In genomic region chr4:102541708-102542107, GRCh38 we compare ENCODE assay signal across 12 cellular contexts. TPM values are rescaled to one million over a fixed set of nuclear protein-coding genes. Genes with fewer than 3 reads are reported as not detected.
DNase-seq lines count a peak whose midpoint lies in the region; ATAC-seq, FAIRE-seq and TF ChIP-seq lines count a peak whose summit lies in the region.
"Had no signal": no experiment of that assay in that cellular context is flagged by ENCODE, and none has a peak within 500 bp of the region (broad histone marks: within the 10 kb centered on the region; RNA-seq: fewer than 3 reads in every experiment).

No MANE protein-coding gene starts in this region.

- H3K4me3 Mint-ChIP-seq in CD8-positive, alpha-beta T cell: no peak overlapping the region
- H3K4me3 Mint-ChIP-seq in H9: no peak overlapping the region

- in situ Hi-C loops in GM12878 (cut with MboI): no loop called here

- H3K36me3 Mint-ChIP-seq in CD8-positive, alpha-beta T cell: peaks cover 76% of the 10 kb centered on the region
- no peaks in the 10 kb centered on the region for H3K36me3 Mint-ChIP-seq in H9 (ENCODE audit: insufficient read depth in 1 of 3, low read depth in 3 of 3)

- no peak for TF ChIP-seq EP300 in GM12878 (IDR thresholded peaks at IDR 0.05; ENCODE audit: borderline replicate concordance in 1 of 2, control insufficient read depth in 1 of 2, low read depth in 2 of 2, low read length in 2 of 2)

- no peak overlapping the region for H4K91ac ChIP-seq in H9 (ENCODE audit: insufficient read length, low read depth, low read length)

- H3K27ac ChIP-seq in CD8-positive, alpha-beta T cell (ENCODE audit: low read depth, low read length): no peak overlapping the region
- H3K27ac ChIP-seq in H9 (ENCODE audit: insufficient read length, low read depth, low read length) (no peak overlapping the region), GM12878 (ENCODE audit: control insufficient read depth, insufficient read depth) (peak overlapping the region; percentile 57), keratinocyte (ENCODE audit: control insufficient read depth, insufficient read depth, low read length) (no peak overlapping the region), SJCRH30 (no peak overlapping the region)
- H3K27ac ChIP-seq: uterus had no signal

- H2AFZ ChIP-seq in H9 (ENCODE audit: low read length) (no peak overlapping the region), GM12878 (ENCODE audit: control insufficient read depth, low read depth, low read length) (no peak overlapping the region), keratinocyte (ENCODE audit: control insufficient read depth, low read length) (no peak overlapping the region)

- RAD21 ChIA-PET in GM12878 (lab: Charles Lee; ENCODE audit: unreplicated experiment): interaction anchor here (0.7 to 3.2 kb wide), 5 partner anchors 22 to 95 kb away, joined by 3 to 19 read pairs (median 4); no protein-coding TSS in a partner anchor

- no peaks in the 10 kb centered on the region for H3K9me3 ChIP-seq in CD8-positive, alpha-beta T cell (ENCODE audit: low read length)
- H3K9me3 ChIP-seq in H9 (ENCODE audit: control insufficient read depth, low read depth, low read length): no peaks in the 10 kb centered on the region
- H3K9me3 ChIP-seq in GM12878 (replicated peaks; ENCODE audit: control insufficient read depth, insufficient read depth, low read length): no peaks in the 10 kb centered on the region
- no peaks in the 10 kb centered on the region for H3K9me3 ChIP-seq in keratinocyte (ENCODE audit: control insufficient read depth, low read depth, low read length)
- H3K9me3 ChIP-seq in SJCRH30 (replicated peaks): no peaks in the 10 kb centered on the region
- H3K9me3 ChIP-seq: uterus had no signal

- H3K4ac ChIP-seq in H9 (ENCODE audit: low read depth, low read length): no peak overlapping the region

- H3K9me1 ChIP-seq in keratinocyte (ENCODE audit: control insufficient read depth, extremely low read depth, insufficient read depth, low read length): no peaks in the 10 kb centered on the region

- no peak overlapping the region for H2BK15ac ChIP-seq in H9 (ENCODE audit: low read depth, low read length)

- H3K9me3 Mint-ChIP-seq in CD8-positive, alpha-beta T cell: no peaks in the 10 kb centered on the region
- no peaks in the 10 kb centered on the region for H3K9me3 Mint-ChIP-seq in H9

- H3K27me3 Mint-ChIP-seq in CD8-positive, alpha-beta T cell (ENCODE audit: low read depth): no peaks in the 10 kb centered on the region
- no peaks in the 10 kb centered on the region for H3K27me3 Mint-ChIP-seq in H9 (ENCODE audit: low read depth)

- intact Hi-C loops in CD8-positive, alpha-beta T cell (cut with DNase I, micrococcal nuclease): no loop called here
- intact Hi-C loops in GM12878 (cut with micrococcal nuclease; ENCODE audit: unreplicated experiment): loop anchor here (5.0 kb wide), 1 partner anchor 39 kb away; the partner anchor contains the start of gene NFKB1

- H2BK20ac ChIP-seq in H9 (ENCODE audit: low read depth, low read length, poor library complexity, severe bottlenecking): no peak overlapping the region

- no TSS peak for BruUV-seq in GM12878 (replicated peaks; lab: Mats Ljungman, UMichigan)

- CTCF ChIA-PET in CD8-positive, alpha-beta T cell (lab: Charles Lee): interaction anchor here (1.6 kb wide), 1 partner anchor 18 kb away, joined by 3 read pairs; no protein-coding TSS in a partner anchor
- CTCF ChIA-PET in GM12878 (lab: Yijun Ruan, JAX): interaction anchor here (0.9 to 2.9 kb wide), 8 partner anchors 9 to 550 kb away, joined by 3 to 7 read pairs (median 4); no protein-coding TSS in a partner anchor

- H3K23ac ChIP-seq in H9 (ENCODE audit: insufficient read length, low read depth, low read length): no peak overlapping the region

- no peak overlapping the region for H4K8ac ChIP-seq in H9 (replicated peaks; ENCODE audit: insufficient read length, low read depth, low read length)

- no peak overlapping the region for H3K4me2 ChIP-seq in H9 (ENCODE audit: insufficient read depth, insufficient read length, low read length)
- peak overlapping the region; percentile 54; the same call in 1 of the 2 replicates for H3K4me2 ChIP-seq in GM12878 (ENCODE audit: control insufficient read depth, insufficient read depth)
- peak overlapping the region; percentile 46 for H3K4me2 ChIP-seq in keratinocyte (ENCODE audit: control insufficient read depth, extremely low read depth, insufficient read depth, low read depth, low read length)

- dilution Hi-C loops in keratinocyte (cut with MboI; ENCODE audit: extremely low pct_ligation_motif_present, low sequenced_read_pairs): no loop called here

- H2BK12ac ChIP-seq in H9 (ENCODE audit: insufficient read length, low read depth, low read length): no peak overlapping the region

- no peak overlapping the region for H4K5ac ChIP-seq in H9 (ENCODE audit: insufficient read length, low read depth, low read length)

- no peaks in the 10 kb centered on the region for H3K23me2 ChIP-seq in H9 (ENCODE audit: insufficient read length, low read depth, low read length, poor library complexity, severe bottlenecking)

- H3K27me3 ChIP-seq in CD8-positive, alpha-beta T cell (ENCODE audit: insufficient read depth, low read length): no peaks in the 10 kb centered on the region
- H3K27me3 ChIP-seq in H9 (ENCODE audit: insufficient read depth, low read length): no peaks in the 10 kb centered on the region
- no peaks in the 10 kb centered on the region for H3K27me3 ChIP-seq in GM12878 (replicated peaks in 1 of 2; ENCODE audit: control insufficient read depth in 2 of 2, insufficient read depth in 2 of 2, low read length in 1 of 2)
- H3K27me3 ChIP-seq in keratinocyte (ENCODE audit: control insufficient read depth, extremely low read depth, insufficient read depth, low read length): no peaks in the 10 kb centered on the region
- H3K27me3 ChIP-seq in SJCRH30: no peaks in the 10 kb centered on the region
- H3K27me3 ChIP-seq: uterus had no signal

- peaks cover 8% of the 10 kb centered on the region for H3K4me1 ChIP-seq in CD8-positive, alpha-beta T cell (ENCODE audit: insufficient read depth, low read length)
- H3K4me1 ChIP-seq in H9 (ENCODE audit: insufficient read depth, low read length): no peaks in the 10 kb centered on the region
- H3K4me1 ChIP-seq in GM12878 (ENCODE audit: control insufficient read depth, insufficient read depth, low read length): peaks cover 46% of the 10 kb centered on the region
- peaks cover 38% of the 10 kb centered on the region for H3K4me1 ChIP-seq in keratinocyte (ENCODE audit: control insufficient read depth, extremely low read depth, insufficient read depth, low read length)
- peaks cover 16% of the 10 kb centered on the region for H3K4me1 ChIP-seq in SJCRH30
- H3K4me1 ChIP-seq: uterus had no signal

- H2BK5ac ChIP-seq in H9 (ENCODE audit: insufficient read length, low read length): no peak overlapping the region

- H3K27ac Mint-ChIP-seq in CD8-positive, alpha-beta T cell: no peak overlapping the region
- H3K27ac Mint-ChIP-seq in H9: peak overlapping the region in 1 of 3 experiments; percentile 49; a peak in 1 of 7 replicates

- no CpG with 5 or more reads among the region's 4 CpGs for WGBS in H9 (ENCODE audit: extremely low coverage, insufficient read length, low lambda C conversion rate)
- 82% methylated on average over 4 of the region's 4 CpGs for WGBS in GM12878 (ENCODE audit: insufficient coverage, insufficient replicate concordance, low lambda C conversion rate, missing lambda C conversion rate)

- no peak for DNase-seq in CD8-positive, alpha-beta T cell
- DNase-seq in H9 (peak; percentile 74), GM12878 (ENCODE audit: low read depth, low spot score) (no peak), keratinocyte (ENCODE audit: low read depth, low spot score) (no peak), NCI-H82 treated with DMSO at 0.1 percent for 48 hours (lab: John Stamatoyannopoulos, UW; ENCODE audit: unreplicated experiment) (no peak), SJCRH30 (no peak), NCI-H1092 treated with DMSO at 0.1 percent for 48 hours (lab: John Stamatoyannopoulos, UW) (no peak)
- DNase-seq: NCI-H1436; NK-92 treated with Interleukin-12 subunit alpha and Interleukin-12 subunit beta, amount 100 ng/mL, for 24 hours; T-helper 2 cell; uterus had no signal

- H3K9ac ChIP-seq in H9 (ENCODE audit: extremely low read depth, insufficient read length, low read length): no peak overlapping the region
- H3K9ac ChIP-seq in GM12878 (ENCODE audit: control insufficient read depth, insufficient read depth, low read length): no peak overlapping the region
- H3K9ac ChIP-seq in keratinocyte (ENCODE audit: control insufficient read depth, extremely low read depth, insufficient read depth, low read length): no peak overlapping the region

- H3K79me2 ChIP-seq in H9 (ENCODE audit: insufficient read depth, low read length): no peaks in the 10 kb centered on the region
- H3K79me2 ChIP-seq in GM12878 (ENCODE audit: control insufficient read depth, insufficient read depth, low read length): peaks cover 41% of the 10 kb centered on the region
- H3K79me2 ChIP-seq in keratinocyte (ENCODE audit: control insufficient read depth, insufficient read depth, low read length): peaks cover 5% of the 10 kb centered on the region

- no peak overlapping the region for H2AK5ac ChIP-seq in H9 (ENCODE audit: insufficient read length, low read length)

- H4K20me1 ChIP-seq in H9 (ENCODE audit: control insufficient read depth, insufficient read depth, insufficient read length): no peaks in the 10 kb centered on the region
- no peaks in the 10 kb centered on the region for H4K20me1 ChIP-seq in GM12878 (ENCODE audit: control insufficient read depth, insufficient read depth)
- no peaks in the 10 kb centered on the region for H4K20me1 ChIP-seq in keratinocyte (ENCODE audit: control insufficient read depth, extremely low read depth, insufficient read depth, low read length)

- H3K56ac ChIP-seq in H9 (ENCODE audit: insufficient read length, low read depth, low read length): no peak overlapping the region

- peak; percentile 47 for TF ChIP-seq RAD21 in GM12878 (IDR thresholded peaks at IDR 0.05; ENCODE audit: insufficient read depth, low read depth, low read length)

- H2BK120ac ChIP-seq in H9 (ENCODE audit: low read depth, low read length, poor library complexity, severe bottlenecking): no peak overlapping the region

- peaks cover 9% of the 10 kb centered on the region for H3K36me3 ChIP-seq in CD8-positive, alpha-beta T cell (ENCODE audit: insufficient read depth, low read length)
- H3K36me3 ChIP-seq in GM12878 (ENCODE audit: control insufficient read depth in 2 of 2, insufficient read depth in 2 of 2, low read length in 1 of 2) (peaks cover 9 to 33% of the 10 kb centered on the region in 2 experiments), keratinocyte (ENCODE audit: control insufficient read depth in 2 of 2, extremely low read depth in 1 of 2, insufficient read depth in 2 of 2, low read length in 2 of 2) (peaks cover 0 to 9% of the 10 kb centered on the region in 2 experiments), SJCRH30 (peaks cover 17% of the 10 kb centered on the region; the same call in 1 of the 2 replicates)
- H3K36me3 ChIP-seq: uterus had no signal

- TF ChIP-seq POLR2A in GM12878 (IDR thresholded peaks at IDR 0.05; ENCODE audit: low read depth, low read length): no peak

- H3K4me1 Mint-ChIP-seq in CD8-positive, alpha-beta T cell (ENCODE audit: low read depth): peaks cover 38% of the 10 kb centered on the region
- H3K4me1 Mint-ChIP-seq in H9: no peaks in the 10 kb centered on the region

- H3K79me1 ChIP-seq in H9 (ENCODE audit: insufficient read depth, low read depth, low read length, poor library complexity, severe bottlenecking): no peaks in the 10 kb centered on the region

- no peak for TF ChIP-seq CTCF in CD8-positive, alpha-beta T cell (IDR thresholded peaks at IDR 0.05)
- peak; percentile 67 for TF ChIP-seq CTCF in H9 (conservative IDR thresholded peaks at IDR 0.05)
- peak in 1 of 3 experiments; percentile 16; a peak in 1 of 6 replicates for TF ChIP-seq CTCF in GM12878 (IDR thresholded peaks at IDR 0.05 in 2 of 3, conservative IDR thresholded peaks at IDR 0.05 in 1 of 3; ENCODE audit: control insufficient read depth in 2 of 3, extremely low read depth in 1 of 3, insufficient read depth in 1 of 3, low read depth in 3 of 3, low read length in 3 of 3)
- peak; percentile 68 to 88 (median 79) for TF ChIP-seq CTCF in keratinocyte (optimal IDR thresholded peaks at IDR 0.05 in 1 of 3, IDR thresholded peaks at IDR 0.05 in 1 of 3, conservative IDR thresholded peaks at IDR 0.05 in 1 of 3; ENCODE audit: extremely low read depth in 1 of 3, insufficient read depth in 2 of 3, low read length in 3 of 3)

- POLR2A ChIA-PET in CD8-positive, alpha-beta T cell (lab: Charles Lee): interaction anchor here (0.9 kb wide), 1 partner anchor 41 kb away, joined by 3 read pairs; no protein-coding TSS in a partner anchor
- POLR2A ChIA-PET in GM12878 (lab: Charles Lee): interaction anchor here (0.7 to 1.8 kb wide), 3 partner anchors 8 to 111 kb away, joined by 3 to 6 read pairs (median 4); no protein-coding TSS in a partner anchor

- no peak overlapping the region for H3K18ac ChIP-seq in H9 (ENCODE audit: insufficient read length, low read depth, low read length)

- FAIRE-seq in GM12878 (lab: Jason Lieb, UNC): no peak
- FAIRE-seq in keratinocyte (lab: Jason Lieb, UNC): peak; percentile 93

- peak; percentile 50 for ATAC-seq in CD8-positive, alpha-beta T cell
- ATAC-seq in GM12878 (peak; percentile 3; the same call in 2 of the 3 replicates), HG03457 (IDR thresholded peaks at IDR 0.05; ENCODE audit: unreplicated experiment) (no peak)

- no peak overlapping the region for H3T11ph ChIP-seq in H9 (ENCODE audit: low read length)

- SMC1A ChIA-PET in GM12878 (lab: Charles Lee; ENCODE audit: uncharacterized antibody, unreplicated experiment): interaction anchor here (0.6 to 7.1 kb wide), 16 partner anchors 9 to 464 kb away, joined by 3 to 54 read pairs (median 6); no protein-coding TSS in a partner anchor

- H3K14ac ChIP-seq in H9 (ENCODE audit: insufficient read depth, low read length): no peak overlapping the region

- no peak overlapping the region for H3K4me3 ChIP-seq in CD8-positive, alpha-beta T cell (ENCODE audit: low read depth, low read length)
- H3K4me3 ChIP-seq in GM12878 (no peak overlapping the region), keratinocyte (ENCODE audit: control insufficient read depth in 2 of 3, extremely low read depth in 1 of 3, insufficient read depth in 2 of 3, low read depth in 1 of 3, low read length in 3 of 3) (no peak overlapping the region), SJCRH30 (no peak overlapping the region)
- H3K4me3 ChIP-seq: uterus had no signal

RNA-seq across cellular contexts. Expression of gene NFKB1, which starts 40.5 kb away (rescaled TPM):
- total RNA-seq in CD8-positive, alpha-beta T cell: 100 to 1,000 TPM; 278 to 289 TPM
- total RNA-seq in H9 (2021): 5.7 and 6.4 TPM in 2 replicates
- 92.3 and 97.9 TPM in 2 replicates for total RNA-seq in GM12878 (2013; cell fraction: nucleolus; rRNA removed)
- total RNA-seq in GM12878 (2014; rRNA removed): 51.0 and 53.0 TPM in 2 replicates
- total RNA-seq in GM12878 (2014; rRNA removed; fragmentation: Illumina TruSeq; extraction: Trizol): 67.4 and 68.6 TPM in 2 replicates
- total RNA-seq in GM12878 (2021): 106 and 110 TPM in 2 replicates
- 43.4 TPM for polyA plus RNA-seq in GM12878 (2011; ENCODE audit: low read depth)
- polyA plus RNA-seq in GM12878 (2011; rRNA removed): 67.0 and 69.7 TPM in 2 replicates
- polyA plus RNA-seq in GM12878 (2011; cell fraction: cytosol; rRNA removed): 66.5 and 76.6 TPM in 2 replicates
- polyA plus RNA-seq in GM12878 (2011; cell fraction: nucleus; rRNA removed): 68.3 and 72.4 TPM in 2 replicates
- polyA plus RNA-seq in GM12878 (2012): 46.4 and 59.8 TPM in 2 replicates
- 82.1 and 85.3 TPM in 2 replicates for polyA plus RNA-seq in GM12878 (2014; fragmentation: Illumina TruSeq; extraction: Trizol)
- 10 to 100 TPM; 20.8 to 32.7 TPM for polyA plus RNA-seq in GM12878 (2014; fragmentation: Nextera tagmentation; extraction: Ambion mirVana)
- 61.6 and 62.3 TPM in 2 replicates for polyA plus RNA-seq in GM12878 (2014; rRNA removed)
- 1 to 10 TPM; 8.7 to 9.0 TPM for polyA plus RNA-seq in GM12878 (2016; fragmentation: Nextera tagmentation; extraction: Ambion mirVana)
- 104 and 111 TPM in 2 replicates for polyA minus RNA-seq in GM12878 (2011; rRNA and poly(A)+ RNA removed)
- 35.4 and 41.8 TPM in 2 replicates for polyA minus RNA-seq in GM12878 (2011; cell fraction: cytosol; rRNA and poly(A)+ RNA removed)
- 42.3 and 64.8 TPM in 2 replicates for polyA minus RNA-seq in GM12878 (2011; cell fraction: nucleus; rRNA and poly(A)+ RNA removed)
- 15.4 to 31.4 TPM (median 21.8 TPM) in 3 replicates for polyA plus RNA-seq in keratinocyte
- 12.2 TPM for polyA plus RNA-seq in keratinocyte (2011; ENCODE audit: low read depth)
- polyA plus RNA-seq in keratinocyte (2011; cell fraction: cytosol; rRNA removed): 15.6 and 19.2 TPM in 2 replicates
- 33.6 and 36.7 TPM in 2 replicates for polyA plus RNA-seq in keratinocyte (2011; cell fraction: nucleus; rRNA removed)
- 18.0 and 24.9 TPM in 2 replicates for polyA plus RNA-seq in keratinocyte (2012; ENCODE audit: low replicate concordance)
- polyA minus RNA-seq in keratinocyte: 27.3 to 39.6 TPM (median 29.4 TPM) in 3 replicates
- 16.7 TPM for polyA minus RNA-seq in keratinocyte (2011; cell fraction: cytosol; rRNA and poly(A)+ RNA removed)
- 29.1 and 53.4 TPM in 2 replicates for polyA minus RNA-seq in keratinocyte (2011; cell fraction: nucleus; rRNA and poly(A)+ RNA removed)
- total RNA-seq in SJCRH30 (2014; rRNA removed; shearing (Covaris generic)): 33.6 and 34.2 TPM in 2 replicates
